Comparison of ENCODE assay signal across 1 cellular context in genomic region chr20:19026121-19026878, GRCh38.
TF ChIP-seq lines count a peak whose summit lies in the region.

No MANE protein-coding gene starts in this region.

TF ChIP-seq in WTC11, 78 proteins besides CTCF, POLR2A, EP300 and RAD21 (continued from another document):
- TF ChIP-seq, protein P1, sequence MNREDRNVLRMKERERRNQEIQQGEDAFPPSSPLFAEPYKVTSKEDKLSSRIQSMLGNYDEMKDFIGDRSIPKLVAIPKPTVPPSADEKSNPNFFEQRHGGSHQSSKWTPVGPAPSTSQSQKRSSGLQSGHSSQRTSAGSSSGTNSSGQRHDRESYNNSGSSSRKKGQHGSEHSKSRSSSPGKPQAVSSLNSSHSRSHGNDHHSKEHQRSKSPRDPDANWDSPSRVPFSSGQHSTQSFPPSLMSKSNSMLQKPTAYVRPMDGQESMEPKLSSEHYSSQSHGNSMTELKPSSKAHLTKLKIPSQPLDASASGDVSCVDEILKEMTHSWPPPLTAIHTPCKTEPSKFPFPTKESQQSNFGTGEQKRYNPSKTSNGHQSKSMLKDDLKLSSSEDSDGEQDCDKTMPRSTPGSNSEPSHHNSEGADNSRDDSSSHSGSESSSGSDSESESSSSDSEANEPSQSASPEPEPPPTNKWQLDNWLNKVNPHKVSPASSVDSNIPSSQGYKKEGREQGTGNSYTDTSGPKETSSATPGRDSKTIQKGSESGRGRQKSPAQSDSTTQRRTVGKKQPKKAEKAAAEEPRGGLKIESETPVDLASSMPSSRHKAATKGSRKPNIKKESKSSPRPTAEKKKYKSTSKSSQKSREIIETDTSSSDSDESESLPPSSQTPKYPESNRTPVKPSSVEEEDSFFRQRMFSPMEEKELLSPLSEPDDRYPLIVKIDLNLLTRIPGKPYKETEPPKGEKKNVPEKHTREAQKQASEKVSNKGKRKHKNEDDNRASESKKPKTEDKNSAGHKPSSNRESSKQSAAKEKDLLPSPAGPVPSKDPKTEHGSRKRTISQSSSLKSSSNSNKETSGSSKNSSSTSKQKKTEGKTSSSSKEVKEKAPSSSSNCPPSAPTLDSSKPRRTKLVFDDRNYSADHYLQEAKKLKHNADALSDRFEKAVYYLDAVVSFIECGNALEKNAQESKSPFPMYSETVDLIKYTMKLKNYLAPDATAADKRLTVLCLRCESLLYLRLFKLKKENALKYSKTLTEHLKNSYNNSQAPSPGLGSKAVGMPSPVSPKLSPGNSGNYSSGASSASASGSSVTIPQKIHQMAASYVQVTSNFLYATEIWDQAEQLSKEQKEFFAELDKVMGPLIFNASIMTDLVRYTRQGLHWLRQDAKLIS (CRISPR knock-in tag; IDR thresholded peaks at IDR 0.05; ENCODE audit: borderline replicate concordance), result no peak
- TF ChIP-seq ZNF263 (CRISPR knock-in tag; IDR thresholded peaks at IDR 0.05; ENCODE audit: low read depth), result no peak
- TF ChIP-seq, protein P2, sequence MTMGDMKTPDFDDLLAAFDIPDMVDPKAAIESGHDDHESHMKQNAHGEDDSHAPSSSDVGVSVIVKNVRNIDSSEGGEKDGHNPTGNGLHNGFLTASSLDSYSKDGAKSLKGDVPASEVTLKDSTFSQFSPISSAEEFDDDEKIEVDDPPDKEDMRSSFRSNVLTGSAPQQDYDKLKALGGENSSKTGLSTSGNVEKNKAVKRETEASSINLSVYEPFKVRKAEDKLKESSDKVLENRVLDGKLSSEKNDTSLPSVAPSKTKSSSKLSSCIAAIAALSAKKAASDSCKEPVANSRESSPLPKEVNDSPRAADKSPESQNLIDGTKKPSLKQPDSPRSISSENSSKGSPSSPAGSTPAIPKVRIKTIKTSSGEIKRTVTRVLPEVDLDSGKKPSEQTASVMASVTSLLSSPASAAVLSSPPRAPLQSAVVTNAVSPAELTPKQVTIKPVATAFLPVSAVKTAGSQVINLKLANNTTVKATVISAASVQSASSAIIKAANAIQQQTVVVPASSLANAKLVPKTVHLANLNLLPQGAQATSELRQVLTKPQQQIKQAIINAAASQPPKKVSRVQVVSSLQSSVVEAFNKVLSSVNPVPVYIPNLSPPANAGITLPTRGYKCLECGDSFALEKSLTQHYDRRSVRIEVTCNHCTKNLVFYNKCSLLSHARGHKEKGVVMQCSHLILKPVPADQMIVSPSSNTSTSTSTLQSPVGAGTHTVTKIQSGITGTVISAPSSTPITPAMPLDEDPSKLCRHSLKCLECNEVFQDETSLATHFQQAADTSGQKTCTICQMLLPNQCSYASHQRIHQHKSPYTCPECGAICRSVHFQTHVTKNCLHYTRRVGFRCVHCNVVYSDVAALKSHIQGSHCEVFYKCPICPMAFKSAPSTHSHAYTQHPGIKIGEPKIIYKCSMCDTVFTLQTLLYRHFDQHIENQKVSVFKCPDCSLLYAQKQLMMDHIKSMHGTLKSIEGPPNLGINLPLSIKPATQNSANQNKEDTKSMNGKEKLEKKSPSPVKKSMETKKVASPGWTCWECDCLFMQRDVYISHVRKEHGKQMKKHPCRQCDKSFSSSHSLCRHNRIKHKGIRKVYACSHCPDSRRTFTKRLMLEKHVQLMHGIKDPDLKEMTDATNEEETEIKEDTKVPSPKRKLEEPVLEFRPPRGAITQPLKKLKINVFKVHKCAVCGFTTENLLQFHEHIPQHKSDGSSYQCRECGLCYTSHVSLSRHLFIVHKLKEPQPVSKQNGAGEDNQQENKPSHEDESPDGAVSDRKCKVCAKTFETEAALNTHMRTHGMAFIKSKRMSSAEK (CRISPR knock-in tag; IDR thresholded peaks at IDR 0.05; ENCODE audit: borderline replicate concordance), result no peak
- TF ChIP-seq, protein P3, sequence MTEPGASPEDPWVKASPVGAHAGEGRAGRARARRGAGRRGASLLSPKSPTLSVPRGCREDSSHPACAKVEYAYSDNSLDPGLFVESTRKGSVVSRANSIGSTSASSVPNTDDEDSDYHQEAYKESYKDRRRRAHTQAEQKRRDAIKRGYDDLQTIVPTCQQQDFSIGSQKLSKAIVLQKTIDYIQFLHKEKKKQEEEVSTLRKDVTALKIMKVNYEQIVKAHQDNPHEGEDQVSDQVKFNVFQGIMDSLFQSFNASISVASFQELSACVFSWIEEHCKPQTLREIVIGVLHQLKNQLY (CRISPR knock-in tag; IDR thresholded peaks at IDR 0.05), result no peak
- TF ChIP-seq CREB1 (CRISPR knock-in tag; IDR thresholded peaks at IDR 0.05), result no peak
- no peak for TF ChIP-seq PREB (CRISPR knock-in tag; IDR thresholded peaks at IDR 0.05; ENCODE audit: borderline replicate concordance)
- no peak for TF ChIP-seq NFE2L1 (CRISPR knock-in tag; IDR thresholded peaks at IDR 0.05)
TF ChIP-seq in WTC11: peak in this region for 0.
